ENCODE assay signal across 8 cellular contexts in the genomic region with DNA sequence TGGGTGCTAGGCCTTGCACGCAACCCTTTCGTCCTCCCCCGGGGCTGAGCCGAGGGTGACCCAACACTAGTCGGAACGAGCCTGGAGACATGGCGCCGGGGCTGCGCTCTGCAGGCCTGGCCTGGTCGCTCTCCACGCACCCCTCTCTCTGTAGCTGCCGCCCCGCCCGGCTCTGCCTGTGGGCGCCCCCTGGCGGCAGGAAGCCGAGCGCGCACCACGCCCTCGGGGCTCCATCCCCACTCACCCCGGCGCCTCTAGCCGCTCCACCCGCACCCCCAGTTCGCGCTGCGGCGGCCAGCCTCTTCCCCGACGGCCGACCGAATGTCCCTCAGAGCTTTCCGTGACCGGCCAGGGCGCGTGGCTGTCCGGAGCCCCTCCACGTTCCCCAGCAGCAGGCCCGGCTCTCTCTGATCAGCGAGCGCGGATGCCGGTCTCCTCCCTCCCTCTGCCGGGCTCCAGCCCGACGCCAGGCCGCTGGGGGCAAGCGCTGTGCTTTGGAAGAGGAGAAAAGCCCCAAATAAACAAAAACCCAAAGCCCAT. TPM values are rescaled to one million over a fixed set of nuclear protein-coding genes. Genes with fewer than 3 reads are reported as not detected.
DNase-seq lines count a peak whose midpoint lies in the region; ATAC-seq and TF ChIP-seq lines count a peak whose summit lies in the region.

No MANE protein-coding gene starts in this region.

- DNase-seq in GM10248 (ENCODE audit: extremely low spot score), result peak; percentile 85
- DNase-seq in UCSD-AML1 (lab: John Stamatoyannopoulos, UW; ENCODE audit: unreplicated experiment), result peak; percentile 54
- DNase-seq in MCF 10A (ENCODE audit: unreplicated experiment), result peak; percentile 43
- peak; percentile 84 for DNase-seq in iPS-NIHi7 (ENCODE audit: extremely low spot score)
- DNase-seq in stimulated activated CD4-positive, alpha-beta T cell treated with anti-CD3 and anti-CD28 coated beads, Interleukin-15, amount 100 ng/mL, for 1 hour (ENCODE audit: low read depth in 1 of 2, low spot score in 1 of 2), result peak; percentile 42 to 67
- no peak for DNase-seq in AML-193 (lab: John Stamatoyannopoulos, UW)

- no peaks in the 10 kb centered on the region for H3K9me3 Mint-ChIP-seq in MCF 10A (ENCODE audit: unreplicated experiment)

- H3K36me3 Mint-ChIP-seq in MCF 10A (ENCODE audit: insufficient read depth, unreplicated experiment), result no peaks in the 10 kb centered on the region

- TF ChIP-seq CTCF in GM10248 (IDR thresholded peaks at IDR 0.05; ENCODE audit: control extremely low read depth, extremely low read depth, low read depth, missing control alignments) (peak; percentile 75), MCF 10A (IDR thresholded peaks at IDR 0.05; ENCODE audit: unreplicated experiment) (peak; percentile 95)

- H3K4me3 Mint-ChIP-seq in MCF 10A (ENCODE audit: unreplicated experiment), result peak overlapping the region; percentile 14

- TF ChIP-seq EP300 in Ishikawa (IDR thresholded peaks at IDR 0.05; ENCODE audit: borderline replicate concordance), result no peak

- intact Hi-C loops in MCF 10A (cut with micrococcal nuclease), result loop anchor here (5.0 kb wide), 2 partner anchors 56 to 166 kb away; no protein-coding TSS in a partner anchor

- CTCF ChIA-PET in GM10248 (lab: Yijun Ruan, JAX), result interaction anchor here (0.7 to 9.9 kb wide), 24 partner anchors 9 to 486 kb away, joined by 3 to 130 read pairs (median 4); a partner anchor contains a TSS
- CTCF ChIA-PET in MCF 10A (lab: Yijun Ruan, JAX), result interaction anchor here (0.6 to 18.6 kb wide), 30 partner anchors 8 to 487 kb away, joined by 3 to 578 read pairs (median 4); a partner anchor contains a TSS

- peaks cover 37% of the 10 kb centered on the region for H3K27me3 Mint-ChIP-seq in MCF 10A (ENCODE audit: insufficient read depth, unreplicated experiment)

- no peaks in the 10 kb centered on the region for H3K4me1 Mint-ChIP-seq in MCF 10A (ENCODE audit: insufficient read depth, unreplicated experiment)

- POLR2A ChIA-PET in GM10248 (lab: Yijun Ruan, JAX), result interaction anchor here (0.6 kb wide), 1 partner anchor 30 kb away, joined by 4 read pairs; no protein-coding TSS in a partner anchor
- POLR2A ChIA-PET in MCF 10A (lab: Yijun Ruan, JAX), result interaction anchor here (1.5 to 1.8 kb wide), 2 partner anchors 279 to 371 kb away, joined by 4 read pairs; no protein-coding TSS in a partner anchor

- peak; percentile 75 for TF ChIP-seq RAD21 in Ishikawa (IDR thresholded peaks at IDR 0.05; ENCODE audit: low read depth)

- BruUV-seq in MCF 10A (replicated peaks; lab: Mats Ljungman, UMichigan), result no TSS peak

- peak; percentile 74 for ATAC-seq in GM21737 (IDR thresholded peaks at IDR 0.05; ENCODE audit: unreplicated experiment)

- H3K27ac Mint-ChIP-seq in MCF 10A (ENCODE audit: low read depth, unreplicated experiment), result no peak overlapping the region

TF ChIP-seq in Ishikawa, 13 proteins besides CTCF, POLR2A, EP300 and RAD21:
- no peak for TF ChIP-seq CEBPB (IDR thresholded peaks at IDR 0.05)
- TF ChIP-seq, protein P1, sequence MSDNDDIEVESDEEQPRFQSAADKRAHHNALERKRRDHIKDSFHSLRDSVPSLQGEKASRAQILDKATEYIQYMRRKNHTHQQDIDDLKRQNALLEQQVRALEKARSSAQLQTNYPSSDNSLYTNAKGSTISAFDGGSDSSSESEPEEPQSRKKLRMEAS (IDR thresholded peaks at IDR 0.05), result peak; percentile 82
- peak; percentile 84 for TF ChIP-seq TEAD4 (IDR thresholded peaks at IDR 0.05)
- TF ChIP-seq YY1 (IDR thresholded peaks at IDR 0.05; ENCODE audit: low read depth), result peak; percentile 69; the same call in 1 of the 2 replicates

RNA-seq across cellular contexts. Expression of a gene that starts 29.1 kb away (rescaled TPM):
- total RNA-seq in MCF 10A (2022), result not detected in 2 replicates

RNA-seq across cellular contexts. Expression of a gene that starts 30.1 kb away (rescaled TPM):
- not detected in 2 replicates for total RNA-seq in MCF 10A (2022)

Comparison
In these comparisons a context has a peak if more than half of its experiments do, and no peak if none do; other contexts are left out.
1. DNase-seq: peak in GM10248 (single experiment), UCSD-AML1 (single experiment), MCF 10A (single experiment), iPS-NIHi7 (single experiment) and stimulated activated CD4-positive, alpha-beta T cell treated with anti-CD3 and anti-CD28 coated beads, Interleukin-15, amount 100 ng/mL, for 1 hour (2 of 2); none in AML-193 (0 of 2).